ENCODE assay signal across 8 cellular contexts in genomic region chr3:10223676-10224639, GRCh38. TPM values are rescaled to one million over a fixed set of nuclear protein-coding genes. Genes with fewer than 3 reads are reported as not detected.
A peak's percentile ranks its signal among the peaks of the same experiment; 100 is the strongest.
DNase-seq lines count a peak whose midpoint lies in the region; ATAC-seq and TF ChIP-seq lines count a peak whose summit lies in the region.

No MANE protein-coding gene starts in this region.

- H3K27ac ChIP-seq in BLaER1 treated with 17β-estradiol and CSF1 and Interleukin-3, amounts not matched to agents 10 nM and 100 nM = peak overlapping the region in 10 of 11 experiments; percentile 47 to 73 (median 66); a peak in 21 of 22 replicates
- H3K27ac ChIP-seq in psoas muscle = peak overlapping the region; percentile 36

- no peaks in the 10 kb centered on the region for H3K27me3 ChIP-seq in BLaER1 treated with 17β-estradiol and CSF1 and Interleukin-3, amounts not matched to agents 10 nM and 100 nM
- H3K27me3 ChIP-seq in psoas muscle (ENCODE audit: insufficient read depth in 3 of 3, low read length in 2 of 3) = no peaks in the 10 kb centered on the region

- intact Hi-C loops in psoas muscle (cut with DNase I) = loop anchor here in 1 of 2 donors (5.0 to 10.0 kb wide), 3 partner anchors 57 to 289 kb away; partner anchors contain the start of genes CRELD1 and FANCD2

- peaks cover 0 to 80% (median 46%) of the 10 kb centered on the region in 11 experiments; a peak in 19 of 22 replicates for H3K36me3 ChIP-seq in BLaER1 treated with 17β-estradiol and CSF1 and Interleukin-3, amounts not matched to agents 10 nM and 100 nM
- H3K36me3 ChIP-seq in psoas muscle (ENCODE audit: insufficient read depth in 1 of 2, low read depth in 1 of 2) = peaks cover 0 to 77% of the 10 kb centered on the region in 2 donors

- H3K4me3 ChIP-seq in BLaER1 treated with 17β-estradiol and CSF1 and Interleukin-3, amounts not matched to agents 10 nM and 100 nM = no peak overlapping the region
- H3K4me3 ChIP-seq in psoas muscle = no peak overlapping the region

- peak overlapping the region in 10 of 11 experiments; percentile 8 to 62 (median 40); a peak in 15 of 22 replicates for H3K9ac ChIP-seq in BLaER1 treated with 17β-estradiol and CSF1 and Interleukin-3, amounts not matched to agents 10 nM and 100 nM

- H3K4me2 ChIP-seq in BLaER1 treated with 17β-estradiol and CSF1 and Interleukin-3, amounts not matched to agents 10 nM and 100 nM = peak overlapping the region; percentile 27 to 85 (median 64)

- H4K20me1 ChIP-seq in BLaER1 treated with 17β-estradiol and CSF1 and Interleukin-3, amounts not matched to agents 10 nM and 100 nM = no peaks in the 10 kb centered on the region; a peak in 1 of 22 replicates

- peaks cover 48 to 93% (median 72%) of the 10 kb centered on the region in 10 experiments for H3K4me1 ChIP-seq in BLaER1 treated with 17β-estradiol and CSF1 and Interleukin-3, amounts not matched to agents 10 nM and 100 nM
- peaks cover 5% of the 10 kb centered on the region for H3K4me1 ChIP-seq in psoas muscle

- WGBS in psoas muscle, 3 donors = 84 to 89% (median 84%) methylated on average over 10 of the region's 10 CpGs

- TF ChIP-seq CTCF in psoas muscle (IDR thresholded peaks at IDR 0.05) = no peak

- H3K9me3 ChIP-seq in BLaER1 treated with 17β-estradiol and CSF1 and Interleukin-3, amounts not matched to agents 10 nM and 100 nM (replicated peaks in 1 of 11) = no peaks in the 10 kb centered on the region
- H3K9me3 ChIP-seq in psoas muscle = no peaks in the 10 kb centered on the region

- ATAC-seq in GM19452 (IDR thresholded peaks at IDR 0.05; ENCODE audit: unreplicated experiment) (peak; percentile 71), HG03460 (IDR thresholded peaks at IDR 0.05; ENCODE audit: unreplicated experiment) (peak; percentile 59), psoas muscle (peak in 2 of 4 donors; percentile 5 to 15)

- peak; percentile 30 to 35 for DNase-seq in activated CD4-positive, alpha-beta T cell treated with anti-CD3 and anti-CD28 coated beads for 4 hours
- DNase-seq in psoas muscle (no peak), NCI-H2171 (lab: John Stamatoyannopoulos, UW) (no peak), NCI-H1436 treated with DMSO at 0.1 percent for 48 hours (lab: John Stamatoyannopoulos, UW) (no peak), foreskin melanocyte (no peak)

RNA-seq across cellular contexts. Expression of gene TATDN2, which starts 24.3 kb away (rescaled TPM):
- total RNA-seq in psoas muscle = 10 to 100 TPM; 16.3 to 22.7 (median 20.1) TPM
- polyA plus RNA-seq in psoas muscle = 10 to 100 TPM in 2 of 3 donors, 1 to 10 TPM in 1; 9.6 to 22.1 (median 16.0) TPM

RNA-seq across cellular contexts. Expression of gene IRAK2, which starts 59.2 kb away (rescaled TPM):
- 10 to 100 TPM in 2 of 4 donors, 1 to 10 TPM in 2; 3.9 to 21.3 (median 12.8) TPM for total RNA-seq in psoas muscle
- polyA plus RNA-seq in psoas muscle = 10 to 100 TPM in 1 of 3 donors, 1 to 10 TPM in 2; 5.9 to 11.7 (median 9.1) TPM

Comparison
In these comparisons a context has a peak if more than half of its experiments do, and no peak if none do; other contexts are left out.
1. DNase-seq: peak in activated CD4-positive, alpha-beta T cell treated with anti-CD3 and anti-CD28 coated beads for 4 hours (2 of 2); none in psoas muscle (0 of 2), NCI-H2171 (single experiment), NCI-H1436 treated with DMSO at 0.1 percent for 48 hours (single experiment) and foreskin melanocyte (single experiment).